9 cellular contexts compared by ENCODE assay signal in genomic region chr1:156284112-156284511, GRCh38. TPM values are rescaled to one million over a fixed set of nuclear protein-coding genes. Genes with fewer than 3 reads are reported as not detected.
DNase-seq lines count a peak whose midpoint lies in the region; ATAC-seq and TF ChIP-seq lines count a peak whose summit lies in the region.
"Had no signal": no experiment of that assay in that cellular context is flagged by ENCODE, and none has a peak within 500 bp of the region (broad histone marks: within the 10 kb centered on the region; RNA-seq: fewer than 3 reads in every experiment).

Gene TMEM79, plus strand, starts transcription at chr1:156284325. Its CDS starts 902 bp downstream, at chr1:156285227.

- peaks cover 11% of the 10 kb centered on the region for H3K36me3 ChIP-seq in iPS-15b (ENCODE audit: control insufficient read depth, insufficient read depth, low read length)

- H3K4me3 Mint-ChIP-seq in activated CD8-positive, alpha-beta T cell treated with anti-CD3 and anti-CD28 coated beads for 36 hours: peak within 1 kb of the TSS; percentile 99
- H3K4me3 Mint-ChIP-seq in stimulated activated naive CD8-positive, alpha-beta T cell treated with anti-CD3 and anti-CD28 coated beads, Interleukin-15, amount 100 ng/mL, for 72 hours: peak within 1 kb of the TSS; percentile 90 to 96

- peak within 1 kb of the TSS; percentile 83 for H3K4me3 ChIP-seq in iPS-15b (ENCODE audit: low read depth, low read length)

- peaks cover 10% of the 10 kb centered on the region for H3K4me1 ChIP-seq in iPS-15b (ENCODE audit: control insufficient read depth, insufficient read depth, low read length)

- POLR2A ChIA-PET in activated CD8-positive, alpha-beta T cell treated with anti-CD3 and anti-CD28 coated beads for 36 hours (lab: Charles Lee): interaction anchor here (0.7 to 5.1 kb wide), 13 partner anchors 9 to 468 kb away, joined by 3 to 50 read pairs (median 5); partner anchors contain the start of genes CCT3 and TSACC

- H3K4me1 Mint-ChIP-seq in activated CD8-positive, alpha-beta T cell treated with anti-CD3 and anti-CD28 coated beads for 36 hours (ENCODE audit: low read depth): peaks cover 32% of the 10 kb centered on the region
- peaks cover 40% of the 10 kb centered on the region for H3K4me1 Mint-ChIP-seq in stimulated activated naive CD8-positive, alpha-beta T cell treated with anti-CD3 and anti-CD28 coated beads, Interleukin-15, amount 100 ng/mL, for 72 hours

- intact Hi-C loops in activated CD8-positive, alpha-beta T cell treated with anti-CD3 and anti-CD28 coated beads for 36 hours (cut with micrococcal nuclease): no loop called here

- no peak for ATAC-seq in activated CD8-positive, alpha-beta T cell treated with anti-CD3 and anti-CD28 coated beads for 36 hours
- no peak for ATAC-seq in stimulated activated naive CD8-positive, alpha-beta T cell treated with anti-CD3 and anti-CD28 coated beads, Interleukin-15, amount 100 ng/mL, for 72 hours
- ATAC-seq in HG02610 (IDR thresholded peaks at IDR 0.05; ENCODE audit: unreplicated experiment): no peak

- CTCF ChIA-PET in activated CD8-positive, alpha-beta T cell treated with anti-CD3 and anti-CD28 coated beads for 36 hours (lab: Charles Lee): interaction anchor here (1.3 to 6.1 kb wide), 8 partner anchors 11 to 142 kb away, joined by 3 to 24 read pairs (median 4); partner anchors contain the start of genes CCT3 and GLMP

- no peaks in the 10 kb centered on the region for H3K27me3 Mint-ChIP-seq in activated CD8-positive, alpha-beta T cell treated with anti-CD3 and anti-CD28 coated beads for 36 hours
- H3K27me3 Mint-ChIP-seq in stimulated activated naive CD8-positive, alpha-beta T cell treated with anti-CD3 and anti-CD28 coated beads, Interleukin-15, amount 100 ng/mL, for 72 hours: no peaks in the 10 kb centered on the region

- H3K9ac ChIP-seq in iPS-15b (ENCODE audit: low read depth, low read length): peak within 1 kb of the TSS; percentile 89

- peaks cover 22% of the 10 kb centered on the region for H3K36me3 Mint-ChIP-seq in activated CD8-positive, alpha-beta T cell treated with anti-CD3 and anti-CD28 coated beads for 36 hours (ENCODE audit: low read depth)

- no peaks in the 10 kb centered on the region for H3K9me3 Mint-ChIP-seq in activated CD8-positive, alpha-beta T cell treated with anti-CD3 and anti-CD28 coated beads for 36 hours
- no peaks in the 10 kb centered on the region for H3K9me3 Mint-ChIP-seq in stimulated activated naive CD8-positive, alpha-beta T cell treated with anti-CD3 and anti-CD28 coated beads, Interleukin-15, amount 100 ng/mL, for 72 hours

- H3K9me3 ChIP-seq in iPS-15b (ENCODE audit: control insufficient read depth, insufficient read depth, low read length): no peaks in the 10 kb centered on the region

- peak within 1 kb of the TSS; percentile 94 for H3K27ac Mint-ChIP-seq in activated CD8-positive, alpha-beta T cell treated with anti-CD3 and anti-CD28 coated beads for 36 hours
- peak within 1 kb of the TSS; percentile 98 for H3K27ac Mint-ChIP-seq in stimulated activated naive CD8-positive, alpha-beta T cell treated with anti-CD3 and anti-CD28 coated beads, Interleukin-15, amount 100 ng/mL, for 72 hours

- TF ChIP-seq CTCF in activated CD8-positive, alpha-beta T cell treated with anti-CD3 and anti-CD28 coated beads for 36 hours (IDR thresholded peaks at IDR 0.05): no peak

- DNase-seq in NCI-H526 (lab: John Stamatoyannopoulos, UW) (peak; percentile 18 to 66), NCI-H526 treated with DMSO at 0.1 percent for 48 hours (lab: John Stamatoyannopoulos, UW) (no peak), NCI-H1417 (lab: John Stamatoyannopoulos, UW) (no peak)
- no peak for DNase-seq in activated CD8-positive, alpha-beta T cell treated with anti-CD3 and anti-CD28 coated beads for 36 hours
- DNase-seq in stimulated activated naive CD8-positive, alpha-beta T cell treated with anti-CD3 and anti-CD28 coated beads, Interleukin-15, amount 100 ng/mL, for 72 hours: no peak
- DNase-seq in stimulated activated naive CD4-positive, alpha-beta T cell treated with Interleukin-2 at 50 U/mL for 16 hours (lab: John Stamatoyannopoulos, UW): no peak
- DNase-seq: NCI-H2081 had no signal

- H3K27me3 ChIP-seq in iPS-15b (ENCODE audit: control insufficient read depth, insufficient read depth, low read length): no peaks in the 10 kb centered on the region

RNA-seq across cellular contexts. Expression of gene TMEM79, which starts in this region (rescaled TPM):
- 1 to 10 TPM; 8.0 to 8.2 TPM for total RNA-seq in activated CD8-positive, alpha-beta T cell treated with anti-CD3 and anti-CD28 coated beads for 36 hours

Comparison
In these comparisons a context has a peak if more than half of its experiments do, and no peak if none do; other contexts are left out.
1. DNase-seq: peak in NCI-H526 (2 of 2); none in NCI-H526 treated with DMSO at 0.1 percent for 48 hours (single experiment), activated CD8-positive, alpha-beta T cell treated with anti-CD3 and anti-CD28 coated beads for 36 hours (single experiment), stimulated activated naive CD8-positive, alpha-beta T cell treated with anti-CD3 and anti-CD28 coated beads, Interleukin-15, amount 100 ng/mL, for 72 hours (0 of 2), NCI-H1417 (0 of 3) and stimulated activated naive CD4-positive, alpha-beta T cell treated with Interleukin-2 at 50 U/mL for 16 hours (single experiment).